In genomic region chr21:41472769-41473548, GRCh38 we compare ENCODE assay signal across 1 cellular context.
TF ChIP-seq lines count a peak whose summit lies in the region.

No MANE protein-coding gene starts in this region.

TF ChIP-seq in H1, 55 proteins besides CTCF, POLR2A, EP300 and RAD21:
- TF ChIP-seq JUN (IDR thresholded peaks at IDR 0.05; ENCODE audit: low read depth, low read length), result no peak
- no peak for TF ChIP-seq RNF2 (IDR thresholded peaks at IDR 0.05; ENCODE audit: borderline replicate concordance, low read depth, low read length, missing control alignments, poor library complexity, severe bottlenecking)
